13 cellular contexts compared by ENCODE assay signal in genomic region chr20:18754030-18754659, GRCh38. TPM values are rescaled to one million over a fixed set of nuclear protein-coding genes. Genes with fewer than 3 reads are reported as not detected.
DNase-seq lines count a peak whose midpoint lies in the region; ATAC-seq and TF ChIP-seq lines count a peak whose summit lies in the region.
"Had no signal": no experiment of that assay in that cellular context is flagged by ENCODE, and none has a peak within 500 bp of the region (broad histone marks: within the 10 kb centered on the region; RNA-seq: fewer than 3 reads in every experiment).

No MANE protein-coding gene starts in this region.

- H4K20me1 ChIP-seq in BLaER1 treated with 17β-estradiol and CSF1 and Interleukin-3, amounts not matched to agents 10 nM and 100 nM: no peaks in the 10 kb centered on the region

- DNase-seq in GM19240 (ENCODE audit: insufficient read length, low spot score) (peak; percentile 46), MV-4-11 (lab: John Stamatoyannopoulos, UW) (peak; percentile 11), epidermal melanocyte (ENCODE audit: insufficient read length, low spot score) (no peak), right atrium auricular region (ENCODE audit: low spot score) (no peak), sigmoid colon (no peak), SW 1271 (lab: John Stamatoyannopoulos, UW) (no peak)
- DNase-seq: activated gamma-delta T cell, GM23248 had no signal

- 45 to 67% methylated on average over 5 of the region's 5 CpGs for WGBS in sigmoid colon, 2 donors

- no peak overlapping the region for H3K27ac ChIP-seq in BLaER1 treated with 17β-estradiol and CSF1 and Interleukin-3, amounts not matched to agents 10 nM and 100 nM
- no peak overlapping the region for H3K27ac ChIP-seq in right atrium auricular region
- H3K27ac ChIP-seq in sigmoid colon: no peak overlapping the region
- H3K27ac ChIP-seq: GM23248, vagina had no signal

- no peak for TF ChIP-seq EP300 in sigmoid colon (IDR thresholded peaks at IDR 0.05)

- H3K9me3 ChIP-seq in BLaER1 treated with 17β-estradiol and CSF1 and Interleukin-3, amounts not matched to agents 10 nM and 100 nM (replicated peaks in 1 of 11): no peaks in the 10 kb centered on the region
- H3K9me3 ChIP-seq in right atrium auricular region: no peaks in the 10 kb centered on the region
- no peaks in the 10 kb centered on the region for H3K9me3 ChIP-seq in sigmoid colon
- H3K9me3 ChIP-seq: vagina had no signal

- TF ChIP-seq CTCF in right atrium auricular region (IDR thresholded peaks at IDR 0.05) (no peak), sigmoid colon (IDR thresholded peaks at IDR 0.05) (no peak)

- TF ChIP-seq POLR2A in sigmoid colon (IDR thresholded peaks at IDR 0.05): no peak

- intact Hi-C loops in sigmoid colon (cut with DNase I): no loop called here

- no peaks in the 10 kb centered on the region for H3K27me3 ChIP-seq in BLaER1 treated with 17β-estradiol and CSF1 and Interleukin-3, amounts not matched to agents 10 nM and 100 nM
- no peaks in the 10 kb centered on the region for H3K27me3 ChIP-seq in right atrium auricular region
- H3K27me3 ChIP-seq in sigmoid colon: no peaks in the 10 kb centered on the region
- H3K27me3 ChIP-seq: vagina had no signal

- H3K9ac ChIP-seq in BLaER1 treated with 17β-estradiol and CSF1 and Interleukin-3, amounts not matched to agents 10 nM and 100 nM: no peak overlapping the region
- H3K9ac ChIP-seq: GM23248 had no signal

- H3K4me2 ChIP-seq in BLaER1 treated with 17β-estradiol and CSF1 and Interleukin-3, amounts not matched to agents 10 nM and 100 nM: peak overlapping the region in 7 of 11 experiments; percentile 0 to 35 (median 25); a peak in 7 of 22 replicates

- no peaks in the 10 kb centered on the region for H3K36me3 ChIP-seq in BLaER1 treated with 17β-estradiol and CSF1 and Interleukin-3, amounts not matched to agents 10 nM and 100 nM
- H3K36me3 ChIP-seq in right atrium auricular region (no peaks in the 10 kb centered on the region), sigmoid colon (no peaks in the 10 kb centered on the region)
- H3K36me3 ChIP-seq: vagina had no signal

- H3K4me1 ChIP-seq in BLaER1 treated with 17β-estradiol and CSF1 and Interleukin-3, amounts not matched to agents 10 nM and 100 nM: peaks cover 0 to 16% (median 9%) of the 10 kb centered on the region in 10 experiments; a peak in 12 of 20 replicates
- H3K4me1 ChIP-seq in right atrium auricular region (no peaks in the 10 kb centered on the region), sigmoid colon (no peaks in the 10 kb centered on the region)
- H3K4me1 ChIP-seq: vagina had no signal

- no peak overlapping the region for H3K4me3 ChIP-seq in BLaER1 treated with 17β-estradiol and CSF1 and Interleukin-3, amounts not matched to agents 10 nM and 100 nM
- no peak overlapping the region for H3K4me3 ChIP-seq in right atrium auricular region
- H3K4me3 ChIP-seq in sigmoid colon: no peak overlapping the region
- H3K4me3 ChIP-seq: GM23248, vagina had no signal

- peak; percentile 97 for ATAC-seq in HG02885 (IDR thresholded peaks at IDR 0.05; ENCODE audit: poor library complexity, unreplicated experiment)

RNA-seq across cellular contexts. Expression of gene SCP2D1, which starts 59.4 kb away (rescaled TPM):
- total RNA-seq in right atrium auricular region (not detected), sigmoid colon (under 1 TPM in 1 of 4 donors, not detected in 3; 0.99 TPM)
- not detected for polyA plus RNA-seq in sigmoid colon
- total RNA-seq: GM23248; lung microvascular endothelial cell; T-helper 1 cell treated with Interleukin-12 subunit alpha and Interleukin-12 subunit beta and Interleukin-4 antibody, amounts not matched to agents 30 ng/mL and 1 ng/mL, for 36 hours; vagina had no signal
- polyA plus RNA-seq: GM23248 had no signal

Comparison
In these comparisons a context has a peak if more than half of its experiments do, and no peak if none do; other contexts are left out.
1. DNase-seq: peak in GM19240 (single experiment) and MV-4-11 (single experiment); none in epidermal melanocyte (single experiment), right atrium auricular region (single experiment), sigmoid colon (single experiment) and SW 1271 (0 of 2).